Comparison of ENCODE assay signal across 1 cellular context in the genomic region with DNA sequence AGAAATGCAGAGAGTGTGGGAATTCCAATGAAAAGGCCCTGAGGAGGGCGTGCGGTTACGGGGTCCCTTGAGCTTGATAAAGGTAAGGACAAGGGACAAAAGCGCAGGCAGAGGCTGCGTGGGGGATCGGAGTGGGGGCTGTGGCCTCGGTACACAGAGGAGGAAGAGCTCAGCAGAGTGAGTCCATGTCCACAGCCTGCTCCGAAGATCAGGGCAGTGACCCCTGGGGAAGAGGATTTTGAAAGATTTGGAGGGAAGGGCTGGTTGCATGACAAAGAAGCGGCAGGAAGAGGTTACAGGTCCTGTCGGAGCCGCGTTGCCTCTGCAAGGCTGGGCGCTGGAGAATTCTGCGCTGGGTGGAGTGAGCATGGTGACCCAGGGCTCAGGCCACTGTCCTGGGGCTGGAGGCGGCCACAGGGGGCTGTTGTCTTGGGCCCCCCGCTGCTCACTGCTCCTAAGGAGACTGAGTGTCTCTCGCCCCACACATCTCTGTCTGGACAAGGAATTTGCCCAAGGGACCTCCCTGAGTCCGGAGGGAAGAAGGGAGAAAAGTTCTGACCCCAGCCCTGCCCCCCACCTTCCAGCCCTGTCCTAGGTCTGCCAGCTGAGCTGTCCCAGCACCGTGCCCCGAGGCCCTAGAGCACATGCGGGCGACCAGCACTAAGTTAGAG.
TF ChIP-seq lines count a peak whose summit lies in the region.

No MANE protein-coding gene starts in this region.

TF ChIP-seq in IMR-90, 13 proteins besides CTCF, POLR2A, EP300 and RAD21:
- TF ChIP-seq MAFK (IDR thresholded peaks at IDR 0.05; ENCODE audit: low read depth, low read length) (no peak), RCOR1 (IDR thresholded peaks at IDR 0.05; ENCODE audit: insufficient replicate concordance, low read length) (no peak), NFE2L2 (IDR thresholded peaks at IDR 0.05; ENCODE audit: low read depth, low read length) (no peak), FOS (IDR thresholded peaks at IDR 0.05; ENCODE audit: low read depth, low read length) (no peak), RFX5 (IDR thresholded peaks at IDR 0.05; ENCODE audit: low read depth, low read length) (no peak), ELK1 (IDR thresholded peaks at IDR 0.05; ENCODE audit: borderline replicate concordance, low read depth, low read length) (no peak), MAZ (IDR thresholded peaks at IDR 0.05; ENCODE audit: borderline replicate concordance, low read depth, low read length) (no peak), CHD1 (IDR thresholded peaks at IDR 0.05; ENCODE audit: low read depth, low read length) (no peak), CEBPB (IDR thresholded peaks at IDR 0.05; ENCODE audit: low read depth, low read length) (no peak), BHLHE40 (IDR thresholded peaks at IDR 0.05; ENCODE audit: low read depth, low read length) (no peak), MXI1 (IDR thresholded peaks at IDR 0.05; ENCODE audit: borderline replicate concordance, low read depth, low read length) (no peak), SMC3 (IDR thresholded peaks at IDR 0.05; ENCODE audit: low read depth, low read length) (no peak)
- TF ChIP-seq, protein P1, sequence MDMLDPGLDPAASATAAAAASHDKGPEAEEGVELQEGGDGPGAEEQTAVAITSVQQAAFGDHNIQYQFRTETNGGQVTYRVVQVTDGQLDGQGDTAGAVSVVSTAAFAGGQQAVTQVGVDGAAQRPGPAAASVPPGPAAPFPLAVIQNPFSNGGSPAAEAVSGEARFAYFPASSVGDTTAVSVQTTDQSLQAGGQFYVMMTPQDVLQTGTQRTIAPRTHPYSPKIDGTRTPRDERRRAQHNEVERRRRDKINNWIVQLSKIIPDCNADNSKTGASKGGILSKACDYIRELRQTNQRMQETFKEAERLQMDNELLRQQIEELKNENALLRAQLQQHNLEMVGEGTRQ (IDR thresholded peaks at IDR 0.05; ENCODE audit: low read depth, low read length), result no peak
